10 cellular contexts compared by ENCODE assay signal in the genomic region with DNA sequence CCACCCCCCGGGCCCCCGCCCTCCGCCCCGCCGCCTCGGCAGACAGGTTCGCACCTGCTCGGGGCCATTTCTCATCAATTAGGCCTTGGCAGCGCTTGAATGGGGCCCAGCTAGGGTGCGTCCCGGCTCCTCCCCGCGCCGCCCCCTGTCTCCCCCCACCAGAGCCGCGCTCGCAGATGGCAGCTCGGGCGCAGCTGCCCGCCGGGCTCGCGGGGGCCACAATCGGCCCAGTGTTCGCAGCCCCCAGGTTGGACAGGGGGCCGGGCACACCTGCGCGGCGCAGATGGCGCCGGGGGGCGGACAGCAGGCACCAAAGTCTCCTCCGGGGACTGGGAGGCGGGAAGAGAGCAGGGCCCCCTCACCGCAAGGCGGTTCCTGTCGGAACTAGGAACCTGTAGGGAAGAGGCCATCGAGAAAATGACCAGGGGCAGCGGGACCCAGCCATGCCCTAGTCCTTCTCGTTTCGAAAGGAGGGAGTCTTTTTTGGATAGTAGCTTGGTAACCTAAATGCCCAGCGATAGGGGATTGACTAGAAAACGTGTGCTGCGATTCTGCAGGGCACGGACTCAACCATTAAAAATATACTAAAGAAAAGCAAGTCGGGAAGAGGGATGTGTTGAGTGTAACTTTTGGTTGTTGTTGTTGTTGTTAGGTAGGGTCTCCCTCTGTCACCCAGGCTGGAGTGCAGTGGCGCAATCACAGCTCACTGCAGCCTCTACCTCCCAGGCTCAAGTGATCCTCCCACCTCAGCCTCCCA.
DNase-seq lines count a peak whose midpoint lies in the region; ATAC-seq and TF ChIP-seq lines count a peak whose summit lies in the region.
"Had no signal": no experiment of that assay in that cellular context is flagged by ENCODE, and none has a peak within 500 bp of the region (broad histone marks: within the 10 kb centered on the region; RNA-seq: fewer than 3 reads in every experiment).

No MANE protein-coding gene starts in this region.

- H3K4me1 Mint-ChIP-seq in nephron progenitor cell = peaks cover 51% of the 10 kb centered on the region
- H3K4me1 Mint-ChIP-seq in T-cell = no peaks in the 10 kb centered on the region

- H3K9me3 Mint-ChIP-seq in nephron progenitor cell (no peaks in the 10 kb centered on the region), T-cell (no peaks in the 10 kb centered on the region)

- TF ChIP-seq CTCF in brain microvascular endothelial cell (IDR thresholded peaks at IDR 0.05; ENCODE audit: low read depth, low read length, missing control alignments) (no peak), nephron progenitor cell (IDR thresholded peaks at IDR 0.05) (no peak)

- in situ Hi-C loops in brain microvascular endothelial cell (cut with HindIII; ENCODE audit: low pct_ligation_motif_present, low sequenced_read_pairs) = no loop called here

- CTCF ChIA-PET in T-cell (lab: Charles Lee) = interaction anchor here in 1 of 2 donors (0.7 kb wide), 1 partner anchor 868 kb away, joined by 3 read pairs; no protein-coding TSS in a partner anchor

- ATAC-seq in HG03108 (IDR thresholded peaks at IDR 0.05; ENCODE audit: unreplicated experiment) (no peak), HG03460 (IDR thresholded peaks at IDR 0.05; ENCODE audit: unreplicated experiment) (no peak), T-cell (replicated peaks in 1 of 4) (no peak), HG03442 (IDR thresholded peaks at IDR 0.05; ENCODE audit: unreplicated experiment) (no peak)
- ATAC-seq: heart left ventricle had no signal

- peaks cover 26% of the 10 kb centered on the region for H3K27me3 ChIP-seq in brain microvascular endothelial cell (replicated peaks)

- H3K27me3 Mint-ChIP-seq in nephron progenitor cell (ENCODE audit: low read depth, poor library complexity) (peaks cover 14% of the 10 kb centered on the region), T-cell (peaks cover 36 to 43% of the 10 kb centered on the region in 2 donors)

- peak overlapping the region; percentile 9 for H3K4me3 ChIP-seq in brain microvascular endothelial cell (ENCODE audit: low read depth, low read length)

- H3K27ac ChIP-seq in brain microvascular endothelial cell = no peak overlapping the region
- H3K27ac ChIP-seq: heart left ventricle had no signal

- H3K36me3 Mint-ChIP-seq in nephron progenitor cell (ENCODE audit: low read depth) (no peaks in the 10 kb centered on the region), T-cell (no peaks in the 10 kb centered on the region)

- H3K27ac Mint-ChIP-seq in nephron progenitor cell = no peak overlapping the region
- no peak overlapping the region for H3K27ac Mint-ChIP-seq in T-cell

- DNase-seq in DMS153 (lab: John Stamatoyannopoulos, UW) = peak; percentile 58
- DNase-seq in NCI-H1930 (lab: John Stamatoyannopoulos, UW) = peak; percentile 75 to 79
- DNase-seq in brain microvascular endothelial cell = no peak
- no peak for DNase-seq in nephron progenitor cell
- no peak for DNase-seq in T-cell
- DNase-seq: BE2C, heart left ventricle had no signal

- H3K4me3 Mint-ChIP-seq in nephron progenitor cell = peak overlapping the region; percentile 19
- H3K4me3 Mint-ChIP-seq in T-cell = no peak overlapping the region

- POLR2A ChIA-PET in T-cell (lab: Charles Lee) = no interaction called here

- no peaks in the 10 kb centered on the region for H3K36me3 ChIP-seq in brain microvascular endothelial cell (replicated peaks)
- H3K36me3 ChIP-seq: BE2C, heart left ventricle had no signal

Comparison
In these comparisons a context has a peak if more than half of its experiments do, and no peak if none do; other contexts are left out.
1. DNase-seq: peak in DMS153 (single experiment) and NCI-H1930 (2 of 2); none in brain microvascular endothelial cell (single experiment), nephron progenitor cell (single experiment) and T-cell (0 of 34).